In genomic region chr18:48539406-48540328, GRCh38 we compare ENCODE assay signal across 1 cellular context.
TF ChIP-seq lines count a peak whose summit lies in the region.

No MANE protein-coding gene starts in this region.

TF ChIP-seq in K562, 482 proteins besides CTCF, POLR2A, EP300 and RAD21 (continued from another document and continues in another):
- TF ChIP-seq ZBTB11 (CRISPR knock-in tag; IDR thresholded peaks at IDR 0.05) (peak in 1 of 3 experiments; percentile 48; a peak in 1 of 6 replicates), C11orf30 (IDR thresholded peaks at IDR 0.05; ENCODE audit: low read depth) (no peak), ZNF263 (CRISPR knock-in tag; IDR thresholded peaks at IDR 0.05; ENCODE audit: borderline replicate concordance) (peak; percentile 71), RBFOX2 (IDR thresholded peaks at IDR 0.05; ENCODE audit: low read depth, low read length) (peak; percentile 40; the same call in 1 of the 2 replicates), ZNF639 (CRISPR knock-in tag; conservative IDR thresholded peaks at IDR 0.05 in 1 of 2, IDR thresholded peaks at IDR 0.05 in 1 of 2) (0 out of 4 replicates have a peak, but pooled peaks of 1 of the 2 experiments have one; percentile 39), NRF1 (conservative IDR thresholded peaks at IDR 0.05 in 1 of 2, IDR thresholded peaks at IDR 0.05 in 1 of 2) (peak; percentile 32 to 58; a peak in 3 of 4 replicates), MTA3 (IDR thresholded peaks at IDR 0.05; ENCODE audit: borderline replicate concordance) (0 out of 2 replicates have a peak, but pooled peaks have one; percentile 32), SAP30 (IDR thresholded peaks at IDR 0.05; ENCODE audit: borderline replicate concordance, insufficient read depth, low read depth, low read length, poor library complexity, severe bottlenecking) (peak; percentile 10), SAFB (IDR thresholded peaks at IDR 0.05; ENCODE audit: borderline replicate concordance, low read depth, low read length) (peak; percentile 67; the same call in 1 of the 2 replicates), SLC30A9 (CRISPR knock-in tag; IDR thresholded peaks at IDR 0.05) (no peak), PRDM10 (IDR thresholded peaks at IDR 0.05; ENCODE audit: partially characterized antibody) (peak; percentile 11), TFAP4 (CRISPR knock-in tag; IDR thresholded peaks at IDR 0.05; ENCODE audit: borderline replicate concordance) (0 out of 2 replicates have a peak, but pooled peaks have one; percentile 40), PHF21A (IDR thresholded peaks at IDR 0.05; ENCODE audit: borderline replicate concordance, low read depth) (0 out of 2 replicates have a peak, but pooled peaks have one; percentile 14), UBTF (IDR thresholded peaks at IDR 0.05; ENCODE audit: borderline replicate concordance in 1 of 2, low read depth in 2 of 2, low read length in 2 of 2) (0 out of 4 replicates have a peak, but pooled peaks of 1 of the 2 experiments have one; percentile 3), RCOR1 (IDR thresholded peaks at IDR 0.05; ENCODE audit: borderline replicate concordance in 1 of 2, low read depth in 2 of 2, low read length in 2 of 2) (peak in 1 of 2 experiments; percentile 28; a peak in 1 of 4 replicates), MGA (IDR thresholded peaks at IDR 0.05) (peak; percentile 36; the same call in 1 of the 2 replicates), STAG1 (CRISPR knock-in tag; IDR thresholded peaks at IDR 0.05; ENCODE audit: borderline replicate concordance) (no peak), FOSL1 (tag; conservative IDR thresholded peaks at IDR 0.05) (no peak), ZFX (CRISPR knock-in tag; IDR thresholded peaks at IDR 0.05) (peak; percentile 40; the same call in 1 of the 2 replicates), CTBP1 (IDR thresholded peaks at IDR 0.05; ENCODE audit: borderline replicate concordance) (peak; percentile 40; the same call in 1 of the 2 replicates), PHF8 (IDR thresholded peaks at IDR 0.05; ENCODE audit: borderline replicate concordance, low read length) (peak; percentile 6; the same call in 1 of the 2 replicates), PCBP2 (IDR thresholded peaks at IDR 0.05; ENCODE audit: low read depth, low read length, poor library complexity, severe bottlenecking) (no peak), RFX7 (CRISPR knock-in tag; IDR thresholded peaks at IDR 0.05) (no peak), FIP1L1 (IDR thresholded peaks at IDR 0.05; ENCODE audit: low read depth, low read length, poor library complexity, severe bottlenecking) (peak; percentile 37), EGR1 (conservative IDR thresholded peaks at IDR 0.05) (0 out of 2 replicates have a peak, but pooled peaks have one; percentile 24)
